ENCODE assay signal across 1 cellular context in genomic region chr19:8054169-8054568, GRCh38.
TF ChIP-seq lines count a peak whose summit lies in the region.

No MANE protein-coding gene starts in this region.

TF ChIP-seq in HepG2, 621 proteins besides CTCF, POLR2A, EP300 and RAD21 (continues in another document):
- no peak for TF ChIP-seq NR2F6 (IDR thresholded peaks at IDR 0.05)
- TF ChIP-seq NR2F6 (CRISPR knock-in tag; IDR thresholded peaks at IDR 0.05), result 0 out of 2 replicates have a peak, but pooled peaks have one; percentile 28
- no peak for TF ChIP-seq SOX6 (IDR thresholded peaks at IDR 0.05)
- peak; percentile 29; the same call in 1 of the 2 replicates for TF ChIP-seq SOX6 (CRISPR knock-in tag; IDR thresholded peaks at IDR 0.05)
- TF ChIP-seq RBM22 (optimal IDR thresholded peaks at IDR 0.05; ENCODE audit: low read length), result no peak
- no peak for TF ChIP-seq FOSL2 (CRISPR knock-in tag; IDR thresholded peaks at IDR 0.05)
- TF ChIP-seq ZNF101 (CRISPR knock-in tag; IDR thresholded peaks at IDR 0.05; ENCODE audit: borderline replicate concordance, low read depth), result no peak
- 0 out of 2 replicates have a peak, but pooled peaks have one; percentile 46 for TF ChIP-seq ZNF280B (CRISPR knock-in tag; IDR thresholded peaks at IDR 0.05; ENCODE audit: borderline replicate concordance)
- TF ChIP-seq ZNF879 (CRISPR knock-in tag; IDR thresholded peaks at IDR 0.05), result no peak
- no peak for TF ChIP-seq ZNF609 (CRISPR knock-in tag; IDR thresholded peaks at IDR 0.05; ENCODE audit: borderline replicate concordance)
- TF ChIP-seq ZNF780A (CRISPR knock-in tag; IDR thresholded peaks at IDR 0.05), result no peak
- 0 out of 2 replicates have a peak, but pooled peaks have one; percentile 13 for TF ChIP-seq SKIL (CRISPR knock-in tag; IDR thresholded peaks at IDR 0.05; ENCODE audit: borderline replicate concordance)
- no peak for TF ChIP-seq NFIC (IDR thresholded peaks at IDR 0.05; ENCODE audit: low read length)
- no peak for TF ChIP-seq E2F2 (CRISPR knock-in tag; IDR thresholded peaks at IDR 0.05; ENCODE audit: borderline replicate concordance)
- TF ChIP-seq ZNF263 (CRISPR knock-in tag; IDR thresholded peaks at IDR 0.05), result peak; percentile 83
- TF ChIP-seq ZNF564 (CRISPR knock-in tag; IDR thresholded peaks at IDR 0.05), result no peak
- no peak for TF ChIP-seq RARA (CRISPR knock-in tag; IDR thresholded peaks at IDR 0.05)
- TF ChIP-seq POGZ (CRISPR knock-in tag; IDR thresholded peaks at IDR 0.05), result no peak
- no peak for TF ChIP-seq ZBTB8A (CRISPR knock-in tag; IDR thresholded peaks at IDR 0.05; ENCODE audit: borderline replicate concordance, low read depth)
- peak; percentile 58; the same call in 1 of the 2 replicates for TF ChIP-seq PAXIP1 (CRISPR knock-in tag; conservative IDR thresholded peaks at IDR 0.05)
- TF ChIP-seq TFDP2 (CRISPR knock-in tag; IDR thresholded peaks at IDR 0.05), result no peak
- TF ChIP-seq ZBTB44 (CRISPR knock-in tag; IDR thresholded peaks at IDR 0.05), result no peak
- TF ChIP-seq MAFF (IDR thresholded peaks at IDR 0.05; ENCODE audit: low read depth, low read length), result no peak
- TF ChIP-seq MXD3 (CRISPR knock-in tag; IDR thresholded peaks at IDR 0.05), result no peak
- no peak for TF ChIP-seq ZNF598 (CRISPR knock-in tag; IDR thresholded peaks at IDR 0.05; ENCODE audit: borderline replicate concordance)
- no peak for TF ChIP-seq CCDC6 (CRISPR knock-in tag; IDR thresholded peaks at IDR 0.05)
- no peak for TF ChIP-seq ZNF142 (CRISPR knock-in tag; IDR thresholded peaks at IDR 0.05)
- no peak for TF ChIP-seq ZFP91 (CRISPR knock-in tag; IDR thresholded peaks at IDR 0.05; ENCODE audit: borderline replicate concordance)
